ENCODE assay signal across 14 cellular contexts in genomic region chr15:69940441-69940785, GRCh38.
A peak's percentile ranks its signal among the peaks of the same experiment; 100 is the strongest.
DNase-seq lines count a peak whose midpoint lies in the region; ATAC-seq and TF ChIP-seq lines count a peak whose summit lies in the region.
"Had no signal": no experiment of that assay in that cellular context is flagged by ENCODE, and none has a peak within 500 bp of the region (broad histone marks: within the 10 kb centered on the region; RNA-seq: fewer than 3 reads in every experiment).

No MANE protein-coding gene starts in this region.

- H3K9ac ChIP-seq in MM.1S (ENCODE audit: low read length): no peak overlapping the region

- POLR2A ChIA-PET in OCI-LY7 (lab: Charles Lee): no interaction called here

- H3K27ac ChIP-seq in MM.1S (ENCODE audit: low read length) (peak overlapping the region; percentile 36; the same call in 1 of the 2 replicates), OCI-LY7 (ENCODE audit: low read depth, low read length, poor library complexity, severe bottlenecking) (no peak overlapping the region), brain microvascular endothelial cell (no peak overlapping the region)
- H3K27ac ChIP-seq: C4-2B had no signal

- H4K20me1 ChIP-seq in MM.1S (ENCODE audit: insufficient read depth, low read length) (no peaks in the 10 kb centered on the region), OCI-LY7 (ENCODE audit: insufficient read depth, low read length) (no peaks in the 10 kb centered on the region)

- TF ChIP-seq CTCF in MM.1S (IDR thresholded peaks at IDR 0.05; ENCODE audit: low read length): no peak
- TF ChIP-seq CTCF in OCI-LY7 (conservative IDR thresholded peaks at IDR 0.05; ENCODE audit: low read length): no peak
- TF ChIP-seq CTCF in brain microvascular endothelial cell (IDR thresholded peaks at IDR 0.05; ENCODE audit: low read depth, low read length, missing control alignments): no peak

- H3K9me3 ChIP-seq in MM.1S (replicated peaks; ENCODE audit: insufficient read depth, low read length) (no peaks in the 10 kb centered on the region), OCI-LY7 (ENCODE audit: low read length) (peaks cover 7% of the 10 kb centered on the region)
- H3K9me3 ChIP-seq: Caco-2 had no signal

- peaks cover 15% of the 10 kb centered on the region for H3K4me1 ChIP-seq in MM.1S (ENCODE audit: low read length)
- no peaks in the 10 kb centered on the region for H3K4me1 ChIP-seq in OCI-LY7 (ENCODE audit: insufficient read depth, low read length, poor library complexity, severe bottlenecking)
- H3K4me1 ChIP-seq: Caco-2 had no signal

- no peak overlapping the region for H3K4me3 ChIP-seq in MM.1S (ENCODE audit: low read length)
- no peak overlapping the region for H3K4me3 ChIP-seq in OCI-LY7 (ENCODE audit: low read depth, low read length, poor library complexity, severe bottlenecking)
- no peak overlapping the region for H3K4me3 ChIP-seq in brain microvascular endothelial cell (ENCODE audit: low read depth, low read length)

- ATAC-seq in GM18873 (IDR thresholded peaks at IDR 0.05; ENCODE audit: low FRiP score, unreplicated experiment) (no peak), HG03280 (IDR thresholded peaks at IDR 0.05; ENCODE audit: unreplicated experiment) (no peak)

- H3K9me2 ChIP-seq in MM.1S (replicated peaks; ENCODE audit: insufficient read depth, low read length) (no peaks in the 10 kb centered on the region), OCI-LY7 (ENCODE audit: insufficient read depth, low read length) (no peaks in the 10 kb centered on the region)

- intact Hi-C loops in OCI-LY7 (cut with micrococcal nuclease; ENCODE audit: unreplicated experiment): no loop called here

- no peak for DNase-seq in MM.1S
- no peak for DNase-seq in OCI-LY7 (ENCODE audit: low spot score)
- peak; percentile 5 for DNase-seq in medulla oblongata (ENCODE audit: extremely low spot score)
- peak; percentile 15 for DNase-seq in superior temporal gyrus (ENCODE audit: extremely low spot score)
- DNase-seq in brain microvascular endothelial cell: no peak
- DNase-seq: ACHN; Caco-2; CD4-positive, alpha-beta T cell; DMS79 treated with DMSO at 0.1 percent for 48 hours; GF-D8; H9 had no signal

- 0 out of 2 replicates have a peak, but pooled peaks cover 7% of the 10 kb centered on the region for H3F3A ChIP-seq in MM.1S (ENCODE audit: insufficient read depth, low read length)

- H3K27me3 ChIP-seq in MM.1S (replicated peaks; ENCODE audit: insufficient read depth, low read length): no peaks in the 10 kb centered on the region
- peaks cover 3% of the 10 kb centered on the region for H3K27me3 ChIP-seq in brain microvascular endothelial cell (replicated peaks)

- CTCF ChIA-PET in OCI-LY7 (lab: Charles Lee; ENCODE audit: unreplicated experiment): no interaction called here

- no peak overlapping the region for H2AFZ ChIP-seq in MM.1S (ENCODE audit: low read length)
- no peak overlapping the region for H2AFZ ChIP-seq in OCI-LY7 (ENCODE audit: low read length)

- BruUV-seq in OCI-LY7 (replicated peaks; lab: Mats Ljungman, UMichigan): no TSS peak

- H3K79me2 ChIP-seq in MM.1S (ENCODE audit: low read length) (no peaks in the 10 kb centered on the region), OCI-LY7 (ENCODE audit: insufficient read depth, low read depth, low read length) (no peaks in the 10 kb centered on the region)

- in situ Hi-C loops in brain microvascular endothelial cell (cut with HindIII; ENCODE audit: low pct_ligation_motif_present, low sequenced_read_pairs): no loop called here

- H3K36me3 ChIP-seq in MM.1S (replicated peaks; ENCODE audit: insufficient read depth, low read length) (no peaks in the 10 kb centered on the region), OCI-LY7 (ENCODE audit: insufficient read depth, low read length) (no peaks in the 10 kb centered on the region), brain microvascular endothelial cell (replicated peaks) (no peaks in the 10 kb centered on the region)

- peak overlapping the region; percentile 85; the same call in 1 of the 2 replicates for H3K4me2 ChIP-seq in MM.1S (ENCODE audit: low read depth, low read length)
- peak overlapping the region; percentile 27; the same call in 1 of the 2 replicates for H3K4me2 ChIP-seq in OCI-LY7 (ENCODE audit: low read length)

Comparison
In these comparisons a context has a peak if more than half of its experiments do, and no peak if none do; other contexts are left out.
1. DNase-seq: peak in medulla oblongata (single experiment) and superior temporal gyrus (single experiment); none in MM.1S (single experiment), OCI-LY7 (single experiment) and brain microvascular endothelial cell (single experiment).